17 cellular contexts compared by ENCODE assay signal in genomic region chr5:32251864-32252458, GRCh38.
DNase-seq lines count a peak whose midpoint lies in the region; ATAC-seq and TF ChIP-seq lines count a peak whose summit lies in the region.
"Had no signal": no experiment of that assay in that cellular context is flagged by ENCODE, and none has a peak within 500 bp of the region (broad histone marks: within the 10 kb centered on the region; RNA-seq: fewer than 3 reads in every experiment).

No MANE protein-coding gene starts in this region.

- H3K27me3 Mint-ChIP-seq in memory B cell: no peaks in the 10 kb centered on the region
- no peaks in the 10 kb centered on the region for H3K27me3 Mint-ChIP-seq in T-helper 17 cell
- H3K27me3 Mint-ChIP-seq in activated T-cell treated with anti-CD3 and anti-CD28 coated beads, Interleukin-2, amount 50 U/mL, for 72 hours (ENCODE audit: low read depth): no peaks in the 10 kb centered on the region
- H3K27me3 Mint-ChIP-seq: activated naive CD8-positive, alpha-beta T cell treated with anti-CD3 and anti-CD28 coated beads, Interleukin-2, amount 50 U/mL, for 24 hours had no signal

- no peak for TF ChIP-seq CTCF in VCaP (conservative IDR thresholded peaks at IDR 0.05)

- no peaks in the 10 kb centered on the region for H3K9me3 Mint-ChIP-seq in memory B cell
- no peaks in the 10 kb centered on the region for H3K9me3 Mint-ChIP-seq in activated T-cell treated with anti-CD3 and anti-CD28 coated beads, Interleukin-2, amount 50 U/mL, for 72 hours
- H3K9me3 Mint-ChIP-seq: activated naive CD8-positive, alpha-beta T cell treated with anti-CD3 and anti-CD28 coated beads, Interleukin-2, amount 50 U/mL, for 24 hours; natural killer cell had no signal

- ATAC-seq in memory B cell (ENCODE audit: low read depth) (no peak), HG02970 (IDR thresholded peaks at IDR 0.05; ENCODE audit: low FRiP score, unreplicated experiment) (no peak), T-helper 17 cell (no peak)
- ATAC-seq in activated T-cell treated with anti-CD3 and anti-CD28 coated beads, Interleukin-2, amount 50 U/mL, for 72 hours (replicated peaks in 1 of 2): no peak
- ATAC-seq: activated naive CD8-positive, alpha-beta T cell treated with anti-CD3 and anti-CD28 coated beads, Interleukin-2, amount 50 U/mL, for 24 hours; natural killer cell had no signal

- H3K9me3 ChIP-seq in T-helper 17 cell (ENCODE audit: control insufficient read depth, low read length, poor library complexity, severe bottlenecking): no peaks in the 10 kb centered on the region

- H3K27ac Mint-ChIP-seq in memory B cell (peak overlapping the region; percentile 81), T-helper 17 cell (no peak overlapping the region)
- H3K27ac Mint-ChIP-seq in activated T-cell treated with anti-CD3 and anti-CD28 coated beads, Interleukin-2, amount 50 U/mL, for 72 hours: no peak overlapping the region
- H3K27ac Mint-ChIP-seq: activated naive CD8-positive, alpha-beta T cell treated with anti-CD3 and anti-CD28 coated beads, Interleukin-2, amount 50 U/mL, for 24 hours had no signal

- H3K27ac ChIP-seq in VCaP: peak overlapping the region; percentile 96
- H3K27ac ChIP-seq: cardiac muscle cell, epithelial cell of prostate, skin epidermis had no signal

- H3K4me1 Mint-ChIP-seq in memory B cell: peaks cover 9% of the 10 kb centered on the region
- H3K4me1 Mint-ChIP-seq in T-helper 17 cell: peaks cover 3% of the 10 kb centered on the region
- H3K4me1 Mint-ChIP-seq in activated T-cell treated with anti-CD3 and anti-CD28 coated beads, Interleukin-2, amount 50 U/mL, for 72 hours (ENCODE audit: low read depth): no peaks in the 10 kb centered on the region
- H3K4me1 Mint-ChIP-seq: activated naive CD8-positive, alpha-beta T cell treated with anti-CD3 and anti-CD28 coated beads, Interleukin-2, amount 50 U/mL, for 24 hours had no signal

- in situ Hi-C loops in KBM-7 (cut with MboI; ENCODE audit: low pct_unique_long_range_greater_than_20kb, low sequenced_read_pairs): no loop called here

- H3K4me3 Mint-ChIP-seq in memory B cell (no peak overlapping the region), T-helper 17 cell (no peak overlapping the region)
- H3K4me3 Mint-ChIP-seq in activated T-cell treated with anti-CD3 and anti-CD28 coated beads, Interleukin-2, amount 50 U/mL, for 72 hours: no peak overlapping the region
- H3K4me3 Mint-ChIP-seq: activated naive CD8-positive, alpha-beta T cell treated with anti-CD3 and anti-CD28 coated beads, Interleukin-2, amount 50 U/mL, for 24 hours; natural killer cell had no signal

- peaks cover 55% of the 10 kb centered on the region for H3K36me3 Mint-ChIP-seq in memory B cell
- H3K36me3 Mint-ChIP-seq in T-helper 17 cell (ENCODE audit: low read depth): peaks cover 18% of the 10 kb centered on the region
- peaks cover 7 to 25% of the 10 kb centered on the region in 2 donors for H3K36me3 Mint-ChIP-seq in activated T-cell treated with anti-CD3 and anti-CD28 coated beads, Interleukin-2, amount 50 U/mL, for 72 hours (ENCODE audit: insufficient read depth in 2 of 2)

- peak; percentile 61 for DNase-seq in COR-L47 (lab: John Stamatoyannopoulos, UW)
- peak; percentile 23 for DNase-seq in KBM-7
- DNase-seq in memory B cell (ENCODE audit: low spot score in 2 of 2): no peak
- DNase-seq in T-helper 17 cell: no peak
- no peak for DNase-seq in anterior cingulate cortex (lab: John Stamatoyannopoulos, UW)
- no peak for DNase-seq in activated T-cell treated with anti-CD3 and anti-CD28 coated beads, Interleukin-2, amount 50 U/mL, for 72 hours
- DNase-seq: activated CD4-positive, alpha-beta T cell treated with anti-CD3 and anti-CD28 coated beads for 4 hours; activated naive CD8-positive, alpha-beta T cell treated with anti-CD3 and anti-CD28 coated beads, Interleukin-2, amount 50 U/mL, for 24 hours; GDM1; natural killer cell; NCI-H446; posterior cingulate gyrus had no signal

Comparison
In these comparisons a context has a peak if more than half of its experiments do, and no peak if none do; other contexts are left out.
1. DNase-seq: peak in COR-L47 (single experiment) and KBM-7 (single experiment); none in memory B cell (0 of 2), T-helper 17 cell (0 of 3), anterior cingulate cortex (0 of 58) and activated T-cell treated with anti-CD3 and anti-CD28 coated beads, Interleukin-2, amount 50 U/mL, for 72 hours (0 of 2).